10 cellular contexts compared by ENCODE assay signal in the genomic region with DNA sequence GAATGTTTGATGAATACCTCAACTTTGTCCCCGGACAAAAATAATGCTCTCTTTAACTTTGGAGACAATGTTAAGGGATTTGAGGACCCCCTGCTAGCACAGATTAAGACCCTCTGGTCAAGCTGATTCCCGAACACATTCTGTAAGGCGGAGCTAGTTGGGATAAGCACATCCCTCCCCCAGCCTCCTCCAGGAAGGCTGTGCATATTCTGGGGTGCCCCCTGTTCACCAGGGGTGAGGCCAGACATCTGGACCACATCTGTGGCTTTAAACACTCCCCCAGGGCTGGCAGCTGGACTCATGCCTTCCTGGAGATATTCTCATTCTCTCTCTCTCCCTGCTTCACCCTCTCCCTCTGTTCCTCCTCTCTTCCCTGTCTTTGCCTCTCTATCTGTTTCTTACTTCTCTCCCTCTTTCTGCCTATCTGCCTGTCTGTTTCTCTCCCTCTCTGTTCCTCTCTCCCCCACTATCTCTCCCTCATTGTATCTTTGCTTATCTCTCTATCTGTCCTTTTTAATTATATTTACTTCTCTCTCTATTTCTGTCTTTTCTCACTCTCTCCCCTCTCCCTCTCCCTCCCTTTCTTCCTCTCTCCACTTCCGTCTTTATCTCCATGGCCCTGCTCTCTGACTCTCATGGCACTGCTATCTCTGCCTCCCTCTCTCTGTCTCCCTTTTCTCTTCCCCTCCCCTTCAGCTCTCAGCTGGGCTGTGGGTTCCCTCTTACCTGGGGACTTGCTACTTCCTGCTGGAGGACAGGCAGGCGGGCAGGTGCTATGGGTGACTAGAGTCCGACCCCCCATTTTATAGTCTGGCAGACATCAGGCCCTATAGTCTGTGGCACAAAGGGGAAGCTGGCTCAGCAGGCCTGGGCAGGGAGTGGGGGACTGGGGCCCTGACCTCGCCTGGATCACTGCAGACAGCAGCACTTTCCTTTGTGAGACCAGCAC. TPM values are rescaled to one million over a fixed set of nuclear protein-coding genes. Genes with fewer than 3 reads are reported as not detected.
DNase-seq lines count a peak whose midpoint lies in the region; ATAC-seq and TF ChIP-seq lines count a peak whose summit lies in the region.
"Had no signal": no experiment of that assay in that cellular context is flagged by ENCODE, and none has a peak within 500 bp of the region (broad histone marks: within the 10 kb centered on the region; RNA-seq: fewer than 3 reads in every experiment).

A gene (minus strand): TSS at position 777 of the 949 bp plus-strand sequence. CDS start 1,708 bp downstream, outside the sequence.

- H3K4me3 Mint-ChIP-seq in CD8-positive, alpha-beta memory T cell, result no peak within 1 kb of the TSS
- H3K4me3 Mint-ChIP-seq in endodermal cell, result peak within 1 kb of the TSS; percentile 27
- peak within 1 kb of the TSS in 1 of 10 donors; percentile 23 for H3K4me3 Mint-ChIP-seq in naive thymus-derived CD8-positive, alpha-beta T cell

- WGBS in endodermal cell (ENCODE audit: insufficient coverage in 1 of 2, insufficient read length in 1 of 2), 2 experiments, result 44 to 46% methylated on average over 4 to 7 of the region's 7 CpGs

- no peaks in the 10 kb centered on the region for H3K36me3 ChIP-seq in CD8-positive, alpha-beta memory T cell (ENCODE audit: insufficient read depth, low read length)
- no peaks in the 10 kb centered on the region for H3K36me3 ChIP-seq in endodermal cell (ENCODE audit: control insufficient read depth, insufficient read depth, low read length)

- peak within 1 kb of the TSS in 5 of 8 donors; percentile 1 to 76 (median 44) for H3K27ac Mint-ChIP-seq in CD8-positive, alpha-beta memory T cell
- peak within 1 kb of the TSS; percentile 85 for H3K27ac Mint-ChIP-seq in endodermal cell
- H3K27ac Mint-ChIP-seq in naive thymus-derived CD8-positive, alpha-beta T cell, result peak within 1 kb of the TSS in 8 of 10 donors; percentile 14 to 87 (median 68)

- no peaks in the 10 kb centered on the region for H3K27me3 Mint-ChIP-seq in CD8-positive, alpha-beta memory T cell
- H3K27me3 Mint-ChIP-seq in endodermal cell (ENCODE audit: insufficient read depth), result no peaks in the 10 kb centered on the region
- no peaks in the 10 kb centered on the region for H3K27me3 Mint-ChIP-seq in naive thymus-derived CD8-positive, alpha-beta T cell

- ATAC-seq in naive thymus-derived CD8-positive, alpha-beta T cell, result peak in 1 of 2 donors; percentile 57

- H3K27ac ChIP-seq in CD8-positive, alpha-beta memory T cell (ENCODE audit: low read depth, low read length), result peak within 1 kb of the TSS; percentile 24
- no peak within 1 kb of the TSS for H3K27ac ChIP-seq in endodermal cell (ENCODE audit: low read depth, low read length)
- peak within 1 kb of the TSS in 1 of 2 donors; percentile 58 for H3K27ac ChIP-seq in coronary artery

- POLR2A ChIA-PET in CD8-positive, alpha-beta memory T cell (lab: Charles Lee), result no interaction called here
- POLR2A ChIA-PET in naive thymus-derived CD8-positive, alpha-beta T cell (lab: Charles Lee), result interaction anchor here (0.5 to 0.8 kb wide), 2 partner anchors 20 to 22 kb away, joined by 3 read pairs; no protein-coding TSS in a partner anchor

- no peaks in the 10 kb centered on the region for H3K9me3 ChIP-seq in CD8-positive, alpha-beta memory T cell (ENCODE audit: low read length)
- no peaks in the 10 kb centered on the region for H3K9me3 ChIP-seq in endodermal cell (ENCODE audit: control insufficient read depth, low read length)

- no peaks in the 10 kb centered on the region for H3K9me3 Mint-ChIP-seq in CD8-positive, alpha-beta memory T cell
- no peaks in the 10 kb centered on the region for H3K9me3 Mint-ChIP-seq in endodermal cell
- H3K9me3 Mint-ChIP-seq in naive thymus-derived CD8-positive, alpha-beta T cell, result no peaks in the 10 kb centered on the region

- CTCF ChIA-PET in CD8-positive, alpha-beta memory T cell (lab: Charles Lee), result interaction anchor here (0.7 kb wide), 1 partner anchor 39 kb away, joined by 3 read pairs; a partner anchor contains a TSS

- peaks cover 12 to 44% (median 18%) of the 10 kb centered on the region in 3 donors for H3K4me1 Mint-ChIP-seq in CD8-positive, alpha-beta memory T cell
- peaks cover 38% of the 10 kb centered on the region for H3K4me1 Mint-ChIP-seq in endodermal cell
- H3K4me1 Mint-ChIP-seq in naive thymus-derived CD8-positive, alpha-beta T cell, result peaks cover 21 to 44% (median 24%) of the 10 kb centered on the region in 4 donors

- no peak for DNase-seq in CD8-positive, alpha-beta memory T cell
- DNase-seq in NCI-H69 (lab: John Stamatoyannopoulos, UW) (peak; percentile 21), endodermal cell (peak; percentile 72), COLO668 (lab: John Stamatoyannopoulos, UW; ENCODE audit: unreplicated experiment) (no peak), OCI-M2 (lab: John Stamatoyannopoulos, UW; ENCODE audit: unreplicated experiment) (no peak), HT-29 (ENCODE audit: low spot score) (no peak), coronary artery (ENCODE audit: low spot score) (no peak)
- no peak for DNase-seq in naive thymus-derived CD8-positive, alpha-beta T cell

- no peaks in the 10 kb centered on the region for H3K27me3 ChIP-seq in CD8-positive, alpha-beta memory T cell (ENCODE audit: insufficient read depth, low read length, poor library complexity, severe bottlenecking)
- no peaks in the 10 kb centered on the region for H3K27me3 ChIP-seq in endodermal cell (ENCODE audit: control insufficient read depth, insufficient read depth, low read length, poor library complexity, severe bottlenecking)

- TF ChIP-seq CTCF in endodermal cell (conservative IDR thresholded peaks at IDR 0.05), result no peak
- TF ChIP-seq CTCF in coronary artery (IDR thresholded peaks at IDR 0.05), result no peak

- H3K9ac ChIP-seq in endodermal cell (ENCODE audit: extremely low read depth, low read length, poor library complexity, severe bottlenecking), result no peak within 1 kb of the TSS

- no peak within 1 kb of the TSS for H3K4me3 ChIP-seq in CD8-positive, alpha-beta memory T cell (ENCODE audit: low read length)
- peak within 1 kb of the TSS; percentile 53 for H3K4me3 ChIP-seq in endodermal cell (ENCODE audit: low read length)
- no peak within 1 kb of the TSS for H3K4me3 ChIP-seq in coronary artery

- H3K4me1 ChIP-seq in CD8-positive, alpha-beta memory T cell (ENCODE audit: insufficient read depth, low read length), result peaks cover 5% of the 10 kb centered on the region
- peaks cover 25% of the 10 kb centered on the region for H3K4me1 ChIP-seq in endodermal cell (ENCODE audit: control insufficient read depth, insufficient read depth, low read length)

- H3K36me3 Mint-ChIP-seq in CD8-positive, alpha-beta memory T cell, result no peaks in the 10 kb centered on the region
- H3K36me3 Mint-ChIP-seq in endodermal cell (ENCODE audit: low read depth), result no peaks in the 10 kb centered on the region
- no peaks in the 10 kb centered on the region for H3K36me3 Mint-ChIP-seq in naive thymus-derived CD8-positive, alpha-beta T cell

RNA-seq across cellular contexts. Expression of the gene that starts here (rescaled TPM):
- not detected for total RNA-seq in CD8-positive, alpha-beta memory T cell
- not detected for polyA plus RNA-seq in CD8-positive, alpha-beta memory T cell
- 1 to 10 TPM in 1 of 2 donors, under 1 TPM in 1; 0.33 to 1.7 TPM for total RNA-seq in endodermal cell
- 0.21 TPM for polyA plus RNA-seq in endodermal cell (2013, experiment 1 of 2)
- polyA plus RNA-seq in endodermal cell (2013, experiment 2 of 2), result not detected
- not detected for total RNA-seq in naive thymus-derived CD8-positive, alpha-beta T cell
- polyA plus RNA-seq in naive thymus-derived CD8-positive, alpha-beta T cell, result not detected
- not detected in 2 replicates for total RNA-seq in HT-29 (2014; rRNA removed; shearing (Covaris generic))
- total RNA-seq: chondrocyte had no signal
- polyA plus RNA-seq: keratinocyte had no signal

Comparison
In these comparisons a context has a peak if more than half of its experiments do, and no peak if none do; other contexts are left out.
1. DNase-seq: peak in NCI-H69 (single experiment) and endodermal cell (single experiment); none in CD8-positive, alpha-beta memory T cell (0 of 5), naive thymus-derived CD8-positive, alpha-beta T cell (0 of 10), COLO668 (single experiment), OCI-M2 (single experiment), HT-29 (single experiment) and coronary artery (single experiment).
2. Peak in every context shown above with its lines, with median percentiles within 50 percentile points of each other: H3K27ac Mint-ChIP-seq.